ENCODE assay signal across 8 cellular contexts in genomic region chr15:85691350-85692240, GRCh38.
DNase-seq lines count a peak whose midpoint lies in the region; ATAC-seq and TF ChIP-seq lines count a peak whose summit lies in the region.

No MANE protein-coding gene starts in this region.

- H3K27me3 Mint-ChIP-seq in HFFc6 (ENCODE audit: insufficient read depth) (no peaks in the 10 kb centered on the region; the same call in 1 of the 2 replicates), T-helper 17 cell (no peaks in the 10 kb centered on the region), naive B cell (no peaks in the 10 kb centered on the region)

- H3K4me3 Mint-ChIP-seq in HFFc6, result no peak overlapping the region
- peak overlapping the region; percentile 99 for H3K4me3 Mint-ChIP-seq in T-helper 17 cell
- H3K4me3 Mint-ChIP-seq in naive B cell, result peak overlapping the region; percentile 82 to 100 (median 98)

- peaks cover 17% of the 10 kb centered on the region for H3K4me1 ChIP-seq in osteoblast (ENCODE audit: insufficient read depth, low read length)

- H3K4me3 ChIP-seq in osteoblast (ENCODE audit: insufficient read depth, low read length), result no peak overlapping the region

- H2AFZ ChIP-seq in osteoblast (ENCODE audit: low read length), result no peak overlapping the region

- H3K4me2 ChIP-seq in osteoblast (ENCODE audit: insufficient read depth, low read length), result no peak overlapping the region

- H3K9me3 Mint-ChIP-seq in HFFc6 (no peaks in the 10 kb centered on the region), naive B cell (no peaks in the 10 kb centered on the region)

- no peaks in the 10 kb centered on the region for H3K27me3 ChIP-seq in osteoblast (ENCODE audit: insufficient read depth, low read length)

- H3K36me3 ChIP-seq in osteoblast (ENCODE audit: insufficient read depth, low read length), result peaks cover 39% of the 10 kb centered on the region

- peak; percentile 33 for ATAC-seq in GM18861 (IDR thresholded peaks at IDR 0.05; ENCODE audit: unreplicated experiment)
- ATAC-seq in T-helper 17 cell, result peak; percentile 18
- peak; percentile 29 to 32 for ATAC-seq in naive B cell (ENCODE audit: low read depth in 2 of 2)

- TF ChIP-seq CTCF in HFFc6 (IDR thresholded peaks at IDR 0.05) (no peak), osteoblast (IDR thresholded peaks at IDR 0.05; ENCODE audit: extremely low read depth, low read depth, low read length) (no peak)

- DNase-seq in HFFc6 (no peak), T-helper 17 cell (no peak), naive B cell (peak; percentile 34), HuH-7 (ENCODE audit: low spot score) (no peak), DMS153 (lab: John Stamatoyannopoulos, UW) (no peak), osteoblast (ENCODE audit: insufficient read length, low spot score, missing footprints) (no peak), anterior cingulate cortex (lab: John Stamatoyannopoulos, UW) (no peak)

- H3K36me3 Mint-ChIP-seq in HFFc6 (ENCODE audit: low read depth) (peaks cover 27% of the 10 kb centered on the region), T-helper 17 cell (ENCODE audit: low read depth) (peaks cover 11% of the 10 kb centered on the region), naive B cell (peaks cover 9 to 13% of the 10 kb centered on the region in 2 donors)

- H3K9me3 ChIP-seq in T-helper 17 cell (ENCODE audit: control insufficient read depth, low read length, poor library complexity, severe bottlenecking) (no peaks in the 10 kb centered on the region), osteoblast (ENCODE audit: low read depth, low read length) (no peaks in the 10 kb centered on the region)

- H4K20me1 ChIP-seq in osteoblast (ENCODE audit: insufficient read depth, low read length), result no peaks in the 10 kb centered on the region

- no peak overlapping the region for H3K27ac ChIP-seq in osteoblast (ENCODE audit: low read depth, low read length)

- H3K79me2 ChIP-seq in osteoblast (ENCODE audit: insufficient read depth, low read length), result no peaks in the 10 kb centered on the region

- H3K27ac Mint-ChIP-seq in HFFc6, result peak overlapping the region; percentile 25; the same call in 1 of the 2 replicates
- peak overlapping the region; percentile 98 for H3K27ac Mint-ChIP-seq in T-helper 17 cell
- H3K27ac Mint-ChIP-seq in naive B cell, result peak overlapping the region; percentile 77 to 98 (median 92)

- H3K4me1 Mint-ChIP-seq in HFFc6 (ENCODE audit: low read depth), result no peaks in the 10 kb centered on the region
- H3K4me1 Mint-ChIP-seq in T-helper 17 cell, result peaks cover 59% of the 10 kb centered on the region
- peaks cover 36 to 70% (median 61%) of the 10 kb centered on the region in 3 donors for H3K4me1 Mint-ChIP-seq in naive B cell

Comparison
In these comparisons a context has a peak if more than half of its experiments do, and no peak if none do; other contexts are left out.
1. H3K27ac Mint-ChIP-seq: peak in every context shown above with its lines; median percentile 98 in T-helper 17 cell; 92 in naive B cell; 25 in HFFc6.